22 cellular contexts compared by ENCODE assay signal in genomic region chr6:149901444-149902140, GRCh38. TPM values are rescaled to one million over a fixed set of nuclear protein-coding genes. Genes with fewer than 3 reads are reported as not detected.
"Had no signal": no experiment of that assay in that cellular context is flagged by ENCODE, and none has a peak within 500 bp of the region (broad histone marks: within the 10 kb centered on the region; RNA-seq: fewer than 3 reads in every experiment).

No MANE protein-coding gene starts in this region.

- H3K9me3 ChIP-seq: gastrocnemius medialis, stomach, tibial artery had no signal

- H3K27ac ChIP-seq: gastrocnemius medialis, stomach, tibial artery, VCaP had no signal

- DNase-seq: activated CD4-positive, alpha-beta T cell treated with anti-CD3 and anti-CD28 coated beads for 4 hours; activated CD4-positive, alpha-beta T cell treated with anti-CD3 and anti-CD28 coated beads, Interleukin-2, amount 50 U/mL, for 48 hours; activated naive CD8-positive, alpha-beta T cell treated with anti-CD3 and anti-CD28 coated beads, Interleukin-2, amount 50 U/mL, for 24 hours; activated T-cell treated with anti-CD3 and anti-CD28 coated beads, Interleukin-2, amount 50 U/mL, for 24 hours; amygdala; gastrocnemius medialis; hippocampal formation; left cardiac atrium; small intestine; stimulated activated CD4-positive, alpha-beta T cell treated with anti-CD3 and anti-CD28 coated beads, Interleukin-1b, Interleukin-23, amount 100 ng/mL, for 48 hours; stimulated activated CD4-positive, alpha-beta T cell treated with anti-CD3 and anti-CD28 coated beads, Interleukin-4, amount 100 ng/mL, for 4 hours; stimulated activated naive B cell treated with anti-CD40 and anti-IgM and Interleukin-4, amounts not matched to agents 10 μg/mL and 1 μg/mL and 100 μg/mL, for 72 hours; stomach; SW 1271; T-helper 9 cell had no signal

- H3K36me3 ChIP-seq: gastrocnemius medialis, stomach, tibial artery had no signal

- H3K27me3 ChIP-seq: gastrocnemius medialis, stomach, tibial artery had no signal

- H3K4me3 ChIP-seq: gastrocnemius medialis, stomach, tibial artery had no signal

- ATAC-seq: activated naive CD8-positive, alpha-beta T cell treated with anti-CD3 and anti-CD28 coated beads, Interleukin-2, amount 50 U/mL, for 24 hours; gastrocnemius medialis; natural killer cell treated with Interleukin-12 subunit alpha and Interleukin-12 subunit beta and Interleukin-15 and Interleukin-18, amount 100 ng/mL, for 72 hours; sciatic nerve; stimulated activated naive B cell treated with anti-CD40 and anti-IgM and Interleukin-4, amounts not matched to agents 10 μg/mL and 1 μg/mL and 100 μg/mL, for 72 hours had no signal

RNA-seq across cellular contexts. Expression of gene RAET1E, which starts 3.7 kb away (rescaled TPM):
- total RNA-seq: activated CD8-positive, alpha-beta memory T cell treated with anti-CD3 and anti-CD28 coated beads for 36 hours; activated T-helper 2 cell treated with anti-CD3 and anti-CD28 coated beads, Interferon-gamma antibody, Interleukin-2, Interleukin-4, amounts not matched to agents 10 μg/mL and 5 μg/mL and 100 μg/mL, durations not matched to agents 14 hours and 24 hours and 36 hours; mononuclear cell; natural killer cell treated with Interleukin-12 subunit alpha and Interleukin-12 subunit beta and Interleukin-15 and Interleukin-18, amount 100 ng/mL, for 72 hours; stomach had no signal

RNA-seq across cellular contexts. Expression of gene RAET1G, which starts 21.3 kb away (rescaled TPM):
- total RNA-seq: activated CD8-positive, alpha-beta memory T cell treated with anti-CD3 and anti-CD28 coated beads for 36 hours; activated T-helper 2 cell treated with anti-CD3 and anti-CD28 coated beads, Interferon-gamma antibody, Interleukin-2, Interleukin-4, amounts not matched to agents 10 μg/mL and 5 μg/mL and 100 μg/mL, durations not matched to agents 14 hours and 24 hours and 36 hours; mononuclear cell had no signal
